ENCODE assay signal across 19 cellular contexts in genomic region chr12:99914206-99914605, GRCh38.
A peak's percentile ranks its signal among the peaks of the same experiment; 100 is the strongest.
DNase-seq lines count a peak whose midpoint lies in the region; ATAC-seq and TF ChIP-seq lines count a peak whose summit lies in the region.
"Had no signal": no experiment of that assay in that cellular context is flagged by ENCODE, and none has a peak within 500 bp of the region (broad histone marks: within the 10 kb centered on the region; RNA-seq: fewer than 3 reads in every experiment).

No MANE protein-coding gene starts in this region.

- H3K27me3 ChIP-seq in ACC112 (ENCODE audit: insufficient read depth, low read length) (no peaks in the 10 kb centered on the region), left lung (no peaks in the 10 kb centered on the region), smooth muscle cell (ENCODE audit: low read depth) (no peaks in the 10 kb centered on the region), gastrocnemius medialis (no peaks in the 10 kb centered on the region)

- H3F3A ChIP-seq in smooth muscle cell (ENCODE audit: low read depth), result peaks cover 15% of the 10 kb centered on the region

- CTCF ChIA-PET in HEK293 (lab: Yijun Ruan, JAX), result no interaction called here

- H3K9me3 ChIP-seq in HEK293 (ENCODE audit: control insufficient read depth, insufficient read depth, low read depth, low read length), result no peaks in the 10 kb centered on the region
- no peaks in the 10 kb centered on the region for H3K9me3 ChIP-seq in left lung
- H3K9me3 ChIP-seq in smooth muscle cell (replicated peaks; ENCODE audit: low read depth), result no peaks in the 10 kb centered on the region
- no peaks in the 10 kb centered on the region for H3K9me3 ChIP-seq in gastrocnemius medialis

- H3K4me3 ChIP-seq in ACC112 (ENCODE audit: low read depth, low read length) (no peak overlapping the region), HEK293 (ENCODE audit: low read depth, low read length) (no peak overlapping the region), left lung (no peak overlapping the region), smooth muscle cell (no peak overlapping the region), gastrocnemius medialis (no peak overlapping the region)

- H3K27ac ChIP-seq in ACC112 (ENCODE audit: low read depth, low read length), result peak overlapping the region; percentile 94
- no peak overlapping the region for H3K27ac ChIP-seq in HEK293 (ENCODE audit: extremely low read depth, low read depth, low read length)
- H3K27ac ChIP-seq in left lung, result no peak overlapping the region
- no peak overlapping the region for H3K27ac ChIP-seq in smooth muscle cell (ENCODE audit: low read depth)
- H3K27ac ChIP-seq in gastrocnemius medialis, result peak overlapping the region in 2 of 4 donors; percentile 40 to 79

- TF ChIP-seq CTCF in HEK293 (tag by site-specific recombination; IDR thresholded peaks at IDR 0.05) (no peak), left lung (IDR thresholded peaks at IDR 0.05) (no peak), smooth muscle cell (IDR thresholded peaks at IDR 0.05; ENCODE audit: borderline replicate concordance, insufficient read depth, poor library complexity, severe bottlenecking) (no peak), gastrocnemius medialis (IDR thresholded peaks at IDR 0.05 in 4 of 5, conservative IDR thresholded peaks at IDR 0.05 in 1 of 5) (no peak)

- H3K79me2 ChIP-seq in ACC112 (ENCODE audit: control insufficient read depth, insufficient read depth, low read length, unreplicated experiment) (no peaks in the 10 kb centered on the region), smooth muscle cell (ENCODE audit: low read depth) (no peaks in the 10 kb centered on the region)

- ATAC-seq in left lung (peak; percentile 30), gastrocnemius medialis (no peak)

- H2AFZ ChIP-seq in ACC112 (ENCODE audit: low read length, unreplicated experiment) (no peak overlapping the region), smooth muscle cell (ENCODE audit: low read depth) (peak overlapping the region; percentile 41)

- no peak for TF ChIP-seq POLR2A in gastrocnemius medialis (IDR thresholded peaks at IDR 0.05)

- WGBS in smooth muscle cell (ENCODE audit: low lambda C conversion rate), result 16% methylated on average over 1 of the region's 1 CpG

- intact Hi-C loops in left lung (cut with DNase I) (no loop called here), gastrocnemius medialis (cut with DNase I; ENCODE audit: low total_unique reads) (no loop called here)

- POLR2A ChIA-PET in HEK293 (lab: Yijun Ruan, JAX), result no interaction called here

- no peak overlapping the region for H3K4me2 ChIP-seq in smooth muscle cell

- DNase-seq in left lung (no peak), smooth muscle cell (lab: John Stamatoyannopoulos, UW; ENCODE audit: unreplicated experiment) (no peak), gastrocnemius medialis (no peak), NCI-H226 (no peak)
- no peak for DNase-seq in activated CD8-positive, alpha-beta memory T cell treated with anti-CD3 and anti-CD28 coated beads, Interleukin-2, amount 50 U/mL, for 4 hours
- DNase-seq: AML-193; CD4-positive, CD25-positive, alpha-beta regulatory T cell; COR-L47; GDM1; H9; Kasumi-1; NCI-H1092 treated with DMSO at 0.1 percent for 48 hours; NCI-H146; NCI-H2029 treated with DMSO at 0.1 percent for 48 hours; NCI-H510A treated with DMSO at 0.1 percent for 48 hours; NCI-H774; SHP77 had no signal

- H3K4me1 ChIP-seq in ACC112 (ENCODE audit: control insufficient read depth, insufficient read depth, low read length, unreplicated experiment), result peaks cover 58% of the 10 kb centered on the region
- H3K4me1 ChIP-seq in HEK293 (ENCODE audit: control insufficient read depth, insufficient read depth, low read length), result peaks cover 3% of the 10 kb centered on the region; the same call in 1 of the 2 replicates
- peaks cover 0 to 5% of the 10 kb centered on the region in 2 donors for H3K4me1 ChIP-seq in left lung
- peaks cover 6% of the 10 kb centered on the region for H3K4me1 ChIP-seq in smooth muscle cell (ENCODE audit: low read depth)
- peaks cover 0 to 12% of the 10 kb centered on the region in 2 donors for H3K4me1 ChIP-seq in gastrocnemius medialis

- H3K36me3 ChIP-seq in ACC112 (ENCODE audit: insufficient read depth, low read length), result no peaks in the 10 kb centered on the region
- H3K36me3 ChIP-seq in HEK293 (ENCODE audit: control insufficient read depth in 2 of 2, insufficient read depth in 1 of 2, low read length in 2 of 2), result no peaks in the 10 kb centered on the region
- no peaks in the 10 kb centered on the region for H3K36me3 ChIP-seq in left lung
- no peaks in the 10 kb centered on the region for H3K36me3 ChIP-seq in smooth muscle cell (ENCODE audit: low read depth)
- no peaks in the 10 kb centered on the region for H3K36me3 ChIP-seq in gastrocnemius medialis

- in situ Hi-C loops in gastrocnemius medialis (cut with MboI; ENCODE audit: low sequenced_read_pairs in 4 of 4), result no loop called here

- H4K20me1 ChIP-seq in smooth muscle cell (ENCODE audit: low read depth), result no peaks in the 10 kb centered on the region

- no peak overlapping the region for H3K9ac ChIP-seq in smooth muscle cell (ENCODE audit: low read depth)

TF ChIP-seq in HEK293, 187 proteins besides CTCF, POLR2A, EP300 and RAD21:
- TF ChIP-seq ZNF600 (tag by site-specific recombination; IDR thresholded peaks at IDR 0.05), result no peak
- no peak for TF ChIP-seq ZNF645 (tag by site-specific recombination; IDR thresholded peaks at IDR 0.05)
- TF ChIP-seq TCF7L2 (IDR thresholded peaks at IDR 0.05; ENCODE audit: borderline replicate concordance, low read depth, low read length), result no peak
- TF ChIP-seq ZNF501 (tag by site-specific recombination; IDR thresholded peaks at IDR 0.05), result no peak
- TF ChIP-seq ZNF274 (IDR thresholded peaks at IDR 0.05; ENCODE audit: low read length), result no peak
- no peak for TF ChIP-seq ZNF274 (tag by site-specific recombination; IDR thresholded peaks at IDR 0.05; ENCODE audit: borderline replicate concordance)
- TF ChIP-seq HOXC10 (CRISPR knock-in tag; IDR thresholded peaks at IDR 0.05), result no peak
- TF ChIP-seq ZNF280D (tag by site-specific recombination; IDR thresholded peaks at IDR 0.05), result no peak
- TF ChIP-seq OSR2 (tag by site-specific recombination; IDR thresholded peaks at IDR 0.05), result no peak
- TF ChIP-seq, protein P1, sequence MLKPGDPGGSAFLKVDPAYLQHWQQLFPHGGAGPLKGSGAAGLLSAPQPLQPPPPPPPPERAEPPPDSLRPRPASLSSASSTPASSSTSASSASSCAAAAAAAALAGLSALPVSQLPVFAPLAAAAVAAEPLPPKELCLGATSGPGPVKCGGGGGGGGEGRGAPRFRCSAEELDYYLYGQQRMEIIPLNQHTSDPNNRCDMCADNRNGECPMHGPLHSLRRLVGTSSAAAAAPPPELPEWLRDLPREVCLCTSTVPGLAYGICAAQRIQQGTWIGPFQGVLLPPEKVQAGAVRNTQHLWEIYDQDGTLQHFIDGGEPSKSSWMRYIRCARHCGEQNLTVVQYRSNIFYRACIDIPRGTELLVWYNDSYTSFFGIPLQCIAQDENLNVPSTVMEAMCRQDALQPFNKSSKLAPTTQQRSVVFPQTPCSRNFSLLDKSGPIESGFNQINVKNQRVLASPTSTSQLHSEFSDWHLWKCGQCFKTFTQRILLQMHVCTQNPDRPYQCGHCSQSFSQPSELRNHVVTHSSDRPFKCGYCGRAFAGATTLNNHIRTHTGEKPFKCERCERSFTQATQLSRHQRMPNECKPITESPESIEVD (tag by site-specific recombination; IDR thresholded peaks at IDR 0.05), result 0 out of 2 replicates have a peak, but pooled peaks have one; percentile 17
TF ChIP-seq in HEK293: peak in this region for 1.
